ENCODE assay signal across 12 cellular contexts in genomic region chr16:9330036-9330545, GRCh38.
"Had no signal": no experiment of that assay in that cellular context is flagged by ENCODE, and none has a peak within 500 bp of the region (broad histone marks: within the 10 kb centered on the region; RNA-seq: fewer than 3 reads in every experiment).

No MANE protein-coding gene starts in this region.

- H3K27ac Mint-ChIP-seq: activated naive CD8-positive, alpha-beta T cell had no signal

- H3K27ac ChIP-seq: lower lobe of right lung, SK-N-MC, transverse colon had no signal

- H3K4me1 ChIP-seq: lower lobe of right lung, transverse colon had no signal

- H3K9me3 Mint-ChIP-seq: neural crest cell had no signal

- H3K27me3 ChIP-seq: transverse colon had no signal

- H3K36me3 Mint-ChIP-seq: activated naive CD8-positive, alpha-beta T cell had no signal

- H3K4me3 ChIP-seq: lower lobe of right lung, SK-N-MC, transverse colon had no signal

- H3K4me3 Mint-ChIP-seq: activated naive CD8-positive, alpha-beta T cell; neural crest cell had no signal

- DNase-seq: activated CD4-positive, alpha-beta T cell treated with anti-CD3 and anti-CD28 coated beads, Interleukin-2, amount 50 U/mL, for 1 hour; activated CD8-positive, alpha-beta memory T cell treated with anti-CD3 and anti-CD28 coated beads for 24 hours; activated gamma-delta T cell treated with Interleukin-2 at 50 U/mL for 16 hours; amygdala; lower lobe of right lung; stimulated activated CD4-positive, alpha-beta T cell treated with anti-CD3 and anti-CD28 coated beads, Interleukin-1b, Interleukin-23, amount 100 ng/mL, for 48 hours; transverse colon had no signal

- ATAC-seq: lower lobe of right lung had no signal

- H3K36me3 ChIP-seq: lower lobe of right lung, transverse colon had no signal

- H3K9me3 ChIP-seq: lower lobe of right lung, transverse colon had no signal

- FAIRE-seq: bronchial epithelial cell, endometrium had no signal
